ENCODE assay signal across 12 cellular contexts in genomic region chr15:57510647-57511046, GRCh38.
A peak's percentile ranks its signal among the peaks of the same experiment; 100 is the strongest.
DNase-seq lines count a peak whose midpoint lies in the region; ATAC-seq and TF ChIP-seq lines count a peak whose summit lies in the region.
"Had no signal": no experiment of that assay in that cellular context is flagged by ENCODE, and none has a peak within 500 bp of the region (broad histone marks: within the 10 kb centered on the region; RNA-seq: fewer than 3 reads in every experiment).

No MANE protein-coding gene starts in this region.

- peak; percentile 3 to 64 for DNase-seq in NCI-H446 (lab: John Stamatoyannopoulos, UW)
- DNase-seq in colonic mucosa, result peak; percentile 47
- DNase-seq in mucosa of descending colon, result no peak
- no peak for DNase-seq in kidney tubule cell (ENCODE audit: low spot score)
- DNase-seq: activated naive CD8-positive, alpha-beta T cell treated with anti-CD3 and anti-CD28 coated beads for 36 hours; esophagus squamous epithelium; spleen had no signal

- peak overlapping the region in 10 of 11 experiments; percentile 64 to 93 (median 80); a peak in 18 of 22 replicates for H3K4me2 ChIP-seq in BLaER1 treated with 17β-estradiol and CSF1 and Interleukin-3, amounts not matched to agents 10 nM and 100 nM

- H3K4me1 Mint-ChIP-seq in stimulated activated memory B cell treated with anti-CD40 and anti-IgM and Interleukin-4, amounts not matched to agents 10 μg/mL and 1 μg/mL and 100 μg/mL, for 72 hours, result peaks cover 21% of the 10 kb centered on the region
- H3K4me1 Mint-ChIP-seq: activated naive CD8-positive, alpha-beta T cell treated with anti-CD3 and anti-CD28 coated beads for 36 hours had no signal

- H3K4me3 Mint-ChIP-seq in stimulated activated memory B cell treated with anti-CD40 and anti-IgM and Interleukin-4, amounts not matched to agents 10 μg/mL and 1 μg/mL and 100 μg/mL, for 72 hours, result no peak overlapping the region
- H3K4me3 Mint-ChIP-seq: activated naive CD8-positive, alpha-beta T cell treated with anti-CD3 and anti-CD28 coated beads for 36 hours; memory B cell had no signal

- TF ChIP-seq CTCF in colonic mucosa (IDR thresholded peaks at IDR 0.05) (no peak), mucosa of descending colon (IDR thresholded peaks at IDR 0.05) (no peak)

- no peak overlapping the region for H3K4me3 ChIP-seq in BLaER1 treated with 17β-estradiol and CSF1 and Interleukin-3, amounts not matched to agents 10 nM and 100 nM
- H3K4me3 ChIP-seq in colonic mucosa (no peak overlapping the region), mucosa of descending colon (no peak overlapping the region)
- H3K4me3 ChIP-seq: esophagus squamous epithelium, spleen had no signal

- intact Hi-C loops in colonic mucosa (cut with DNase I), result no loop called here
- intact Hi-C loops in mucosa of descending colon (cut with DNase I, micrococcal nuclease), result no loop called here

- H3K36me3 Mint-ChIP-seq in stimulated activated memory B cell treated with anti-CD40 and anti-IgM and Interleukin-4, amounts not matched to agents 10 μg/mL and 1 μg/mL and 100 μg/mL, for 72 hours, result no peaks in the 10 kb centered on the region
- H3K36me3 Mint-ChIP-seq: activated naive CD8-positive, alpha-beta T cell treated with anti-CD3 and anti-CD28 coated beads for 36 hours; memory B cell had no signal

- H3K27ac ChIP-seq in BLaER1 treated with 17β-estradiol and CSF1 and Interleukin-3, amounts not matched to agents 10 nM and 100 nM, result no peak overlapping the region; a peak in 2 of 22 replicates
- no peak overlapping the region for H3K27ac ChIP-seq in colonic mucosa
- H3K27ac ChIP-seq: spleen had no signal

- H3K36me3 ChIP-seq in BLaER1 treated with 17β-estradiol and CSF1 and Interleukin-3, amounts not matched to agents 10 nM and 100 nM, result no peaks in the 10 kb centered on the region
- H3K36me3 ChIP-seq in colonic mucosa (no peaks in the 10 kb centered on the region), mucosa of descending colon (ENCODE audit: low read depth) (no peaks in the 10 kb centered on the region)
- H3K36me3 ChIP-seq: esophagus squamous epithelium, spleen had no signal

- H3K9me3 ChIP-seq in BLaER1 treated with 17β-estradiol and CSF1 and Interleukin-3, amounts not matched to agents 10 nM and 100 nM (replicated peaks in 1 of 11), result no peaks in the 10 kb centered on the region
- H3K9me3 ChIP-seq in colonic mucosa (no peaks in the 10 kb centered on the region), mucosa of descending colon (no peaks in the 10 kb centered on the region)
- H3K9me3 ChIP-seq: esophagus squamous epithelium, spleen had no signal

- ATAC-seq in mucosa of descending colon (peak; percentile 21), GM18861 (IDR thresholded peaks at IDR 0.05; ENCODE audit: unreplicated experiment) (no peak), HG02852 (IDR thresholded peaks at IDR 0.05; ENCODE audit: unreplicated experiment) (no peak)
- no peak for ATAC-seq in stimulated activated memory B cell treated with anti-CD40 and anti-IgM and Interleukin-4, amounts not matched to agents 10 μg/mL and 1 μg/mL and 100 μg/mL, for 72 hours

- no peak overlapping the region for H3K27ac Mint-ChIP-seq in stimulated activated memory B cell treated with anti-CD40 and anti-IgM and Interleukin-4, amounts not matched to agents 10 μg/mL and 1 μg/mL and 100 μg/mL, for 72 hours
- H3K27ac Mint-ChIP-seq: activated naive CD8-positive, alpha-beta T cell treated with anti-CD3 and anti-CD28 coated beads for 36 hours; memory B cell had no signal

- no peaks in the 10 kb centered on the region for H3K9me3 Mint-ChIP-seq in stimulated activated memory B cell treated with anti-CD40 and anti-IgM and Interleukin-4, amounts not matched to agents 10 μg/mL and 1 μg/mL and 100 μg/mL, for 72 hours
- H3K9me3 Mint-ChIP-seq: activated naive CD8-positive, alpha-beta T cell treated with anti-CD3 and anti-CD28 coated beads for 36 hours; memory B cell had no signal

- H4K20me1 ChIP-seq in BLaER1 treated with 17β-estradiol and CSF1 and Interleukin-3, amounts not matched to agents 10 nM and 100 nM, result no peaks in the 10 kb centered on the region

- H3K4me1 ChIP-seq in BLaER1 treated with 17β-estradiol and CSF1 and Interleukin-3, amounts not matched to agents 10 nM and 100 nM, result peaks cover 24 to 38% (median 28%) of the 10 kb centered on the region in 10 experiments
- H3K4me1 ChIP-seq in colonic mucosa (peaks cover 2% of the 10 kb centered on the region), mucosa of descending colon (ENCODE audit: low read depth) (peaks cover 11% of the 10 kb centered on the region)

- H3K9ac ChIP-seq in BLaER1 treated with 17β-estradiol and CSF1 and Interleukin-3, amounts not matched to agents 10 nM and 100 nM, result no peak overlapping the region
- H3K9ac ChIP-seq in colonic mucosa (ENCODE audit: low read depth in 2 of 2, low read length in 2 of 2), result no peak overlapping the region

- no peaks in the 10 kb centered on the region for H3K27me3 ChIP-seq in BLaER1 treated with 17β-estradiol and CSF1 and Interleukin-3, amounts not matched to agents 10 nM and 100 nM
- no peaks in the 10 kb centered on the region for H3K27me3 ChIP-seq in colonic mucosa
- H3K27me3 ChIP-seq: esophagus squamous epithelium, spleen had no signal

- H3K27me3 Mint-ChIP-seq in stimulated activated memory B cell treated with anti-CD40 and anti-IgM and Interleukin-4, amounts not matched to agents 10 μg/mL and 1 μg/mL and 100 μg/mL, for 72 hours, result no peaks in the 10 kb centered on the region
- H3K27me3 Mint-ChIP-seq: memory B cell had no signal

Comparison
In these comparisons a context has a peak if more than half of its experiments do, and no peak if none do; other contexts are left out.
1. DNase-seq: peak in NCI-H446 (2 of 2) and colonic mucosa (single experiment); none in mucosa of descending colon (0 of 3) and kidney tubule cell (single experiment).